In the genomic region with DNA sequence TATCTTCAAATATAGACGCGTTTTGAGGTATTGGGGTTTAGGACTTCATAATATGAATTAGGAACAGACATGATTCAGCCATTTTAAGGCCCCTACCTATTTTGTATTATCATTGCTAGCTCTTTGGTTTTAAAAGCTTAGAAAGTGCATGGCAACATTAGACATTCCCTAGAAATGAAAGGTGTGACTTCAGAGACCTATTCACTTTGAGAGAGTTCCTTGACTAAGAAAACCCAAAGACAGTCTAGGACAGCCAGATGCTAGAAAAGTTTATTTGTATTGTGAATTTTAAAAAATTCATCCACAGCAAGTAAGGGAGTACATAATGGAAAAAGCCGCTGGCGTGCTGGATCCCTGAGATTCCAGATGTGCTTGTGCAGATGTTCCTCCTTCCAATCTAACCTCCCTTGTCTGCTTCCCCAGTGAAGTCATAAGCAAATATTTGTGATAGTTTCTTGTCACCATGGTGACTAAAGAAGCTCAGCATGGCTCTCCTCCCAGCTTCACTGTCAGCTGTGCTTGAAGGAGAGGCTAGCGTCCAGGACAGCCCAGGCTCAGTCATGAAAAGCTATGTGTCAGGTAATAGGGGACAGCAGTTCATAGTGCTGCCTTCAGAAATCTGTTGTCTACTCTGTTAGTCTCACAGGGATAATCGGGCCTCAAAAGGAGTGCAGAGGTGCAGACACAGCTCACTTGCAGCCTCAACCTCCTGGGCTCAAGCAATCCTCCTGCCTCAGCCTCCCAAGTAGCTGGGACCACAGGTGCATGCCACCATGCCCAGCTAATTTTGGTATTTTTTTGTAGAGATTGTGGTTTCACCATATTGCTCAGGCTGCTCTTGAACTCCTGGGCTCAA, we compare ENCODE assay signal across 8 cellular contexts. TPM values are rescaled to one million over a fixed set of nuclear protein-coding genes. Genes with fewer than 3 reads are reported as not detected.
DNase-seq lines count a peak whose midpoint lies in the region; ATAC-seq, FAIRE-seq and TF ChIP-seq lines count a peak whose summit lies in the region.

No MANE protein-coding gene starts in this region.

- intact Hi-C loops in activated CD4-positive, alpha-beta T cell treated with anti-CD3 and anti-CD28 coated beads, Interleukin-2, amount 10 ng/mL, durations not matched to agents 24 days and 14 days (cut with micrococcal nuclease) = no loop called here
- intact Hi-C loops in K562 (cut with micrococcal nuclease) = no loop called here

- peak; percentile 65 for FAIRE-seq in K562 (lab: Jason Lieb, UNC)

- no peak for TF ChIP-seq EP300 in K562 (IDR thresholded peaks at IDR 0.05; ENCODE audit: low read length)

- H3K79me2 ChIP-seq in K562 (ENCODE audit: control insufficient read depth, insufficient read depth, low read length) = peaks cover 92% of the 10 kb centered on the region

- CTCF ChIA-PET in K562 (lab: Yijun Ruan, JAX; ENCODE audit: low intra/inter-chr PET ratio) = no interaction called here

- POLR2A ChIA-PET in K562 (lab: Yijun Ruan, JAX) = interaction anchor here (0.6 to 1.7 kb wide), 11 partner anchors 9 to 494 kb away, joined by 3 to 9 read pairs (median 3); partner anchors contain the start of gene TXLNA

- no peaks in the 10 kb centered on the region for H3K9me1 ChIP-seq in K562 (ENCODE audit: control insufficient read depth, insufficient read depth, low read length)

- WGBS in K562 (ENCODE audit: insufficient coverage, low coverage, missing lambda C conversion rate) = 48% methylated on average over 6 of the region's 6 CpGs

- no peaks in the 10 kb centered on the region for H3K27me3 ChIP-seq in K562 (ENCODE audit: control insufficient read depth in 2 of 2, insufficient read depth in 2 of 2, low read length in 2 of 2)

- no peaks in the 10 kb centered on the region for H3K27me3 Mint-ChIP-seq in activated CD4-positive, alpha-beta T cell treated with anti-CD3 and anti-CD28 coated beads, Interleukin-2, amount 10 ng/mL, durations not matched to agents 24 days and 14 days
- H3K27me3 Mint-ChIP-seq in type B pancreatic cell = no peaks in the 10 kb centered on the region

- no peak overlapping the region for H2AFZ ChIP-seq in K562 (ENCODE audit: low read depth, low read length)

- no peak overlapping the region for H3K4me3 Mint-ChIP-seq in activated CD4-positive, alpha-beta T cell treated with anti-CD3 and anti-CD28 coated beads, Interleukin-2, amount 10 ng/mL, durations not matched to agents 24 days and 14 days
- H3K4me3 Mint-ChIP-seq in type B pancreatic cell = no peak overlapping the region

- H3K4me1 ChIP-seq in K562 (replicated peaks in 1 of 2; ENCODE audit: control insufficient read depth in 2 of 2, insufficient read depth in 2 of 2, low read length in 2 of 2) = peaks cover 0 to 25% of the 10 kb centered on the region in 2 experiments; a peak in 4 of 5 replicates

- H3K36me3 Mint-ChIP-seq in activated CD4-positive, alpha-beta T cell treated with anti-CD3 and anti-CD28 coated beads, Interleukin-2, amount 10 ng/mL, durations not matched to agents 24 days and 14 days (ENCODE audit: low read depth) = peaks cover 32% of the 10 kb centered on the region
- peaks cover 4% of the 10 kb centered on the region for H3K36me3 Mint-ChIP-seq in type B pancreatic cell

- H3K4me3 ChIP-seq in K562 = no peak overlapping the region

- no peak for DNase-seq in activated CD4-positive, alpha-beta T cell treated with anti-CD3 and anti-CD28 coated beads, Interleukin-2, amount 10 ng/mL, durations not matched to agents 24 days and 14 days
- no peak for DNase-seq in activated CD4-positive, alpha-beta T cell treated with anti-CD3 and anti-CD28 coated beads for 4 hours
- DNase-seq in K562 (ENCODE audit: extremely low read depth in 1 of 4, low spot score in 3 of 4) = peak; percentile 51 to 60 (median 57)
- peak; percentile 70 for DNase-seq in islet precursor cell
- DNase-seq in type B pancreatic cell (ENCODE audit: extremely low spot score, unreplicated experiment) = no peak
- no peak for DNase-seq in GDM1 (lab: John Stamatoyannopoulos, UW)
- DNase-seq in activated CD4-positive, alpha-beta T cell treated with anti-CD3 and anti-CD28 coated beads for 48 hours = no peak

- no peaks in the 10 kb centered on the region for H3K9me3 Mint-ChIP-seq in activated CD4-positive, alpha-beta T cell treated with anti-CD3 and anti-CD28 coated beads, Interleukin-2, amount 10 ng/mL, durations not matched to agents 24 days and 14 days
- no peaks in the 10 kb centered on the region for H3K9me3 Mint-ChIP-seq in type B pancreatic cell

- no peak for TF ChIP-seq RAD21 in K562 (CRISPR knock-in tag; conservative IDR thresholded peaks at IDR 0.05 in 1 of 2, IDR thresholded peaks at IDR 0.05 in 1 of 2)

- peak overlapping the region; percentile 36 for H3K27ac Mint-ChIP-seq in activated CD4-positive, alpha-beta T cell treated with anti-CD3 and anti-CD28 coated beads, Interleukin-2, amount 10 ng/mL, durations not matched to agents 24 days and 14 days
- peak overlapping the region; percentile 85 for H3K27ac Mint-ChIP-seq in type B pancreatic cell

- H4K20me1 ChIP-seq in K562 (replicated peaks; ENCODE audit: control insufficient read depth, insufficient read depth, low read length) = no peaks in the 10 kb centered on the region

- no TSS peak for BruUV-seq in K562 (replicated peaks; lab: Mats Ljungman, UMichigan)

- TF ChIP-seq CTCF in K562 (IDR thresholded peaks at IDR 0.05 in 2 of 3, conservative IDR thresholded peaks at IDR 0.05 in 1 of 3; ENCODE audit: insufficient read depth in 2 of 3, low read depth in 1 of 3, low read length in 3 of 3) = no peak
- TF ChIP-seq CTCF in type B pancreatic cell (conservative IDR thresholded peaks at IDR 0.05) = no peak

- 0 out of 3 replicates have a peak, but pooled peaks cover 6% of the 10 kb centered on the region for H3K36me3 ChIP-seq in K562 (ENCODE audit: control insufficient read depth, insufficient read depth, low read length)

- peaks cover 34% of the 10 kb centered on the region for H3K4me1 Mint-ChIP-seq in activated CD4-positive, alpha-beta T cell treated with anti-CD3 and anti-CD28 coated beads, Interleukin-2, amount 10 ng/mL, durations not matched to agents 24 days and 14 days
- peaks cover 22% of the 10 kb centered on the region for H3K4me1 Mint-ChIP-seq in type B pancreatic cell (ENCODE audit: unreplicated experiment)

- H3K4me2 ChIP-seq in K562 (ENCODE audit: insufficient read depth, low read length) = no peak overlapping the region

- peaks cover 3% of the 10 kb centered on the region; the same call in 1 of the 2 replicates for H3K9me3 ChIP-seq in K562 (replicated peaks; ENCODE audit: control insufficient read depth, insufficient read depth, low read depth, low read length)

- TF ChIP-seq POLR2A in K562 (conservative IDR thresholded peaks at IDR 0.05) = no peak

- H3K9ac ChIP-seq in K562 (ENCODE audit: insufficient read depth in 1 of 2, low read depth in 2 of 2, low read length in 2 of 2) = peak overlapping the region; percentile 4 to 21; a peak in 2 of 4 replicates

- peak; percentile 78 for ATAC-seq in K562
- no peak for ATAC-seq in GM18858 (IDR thresholded peaks at IDR 0.05; ENCODE audit: unreplicated experiment)

- in situ Hi-C loops in K562 (cut with MboI) = no loop called here

- H3K27ac ChIP-seq in K562 (ENCODE audit: extremely low read depth, low read depth, low read length) = peak overlapping the region; percentile 8; the same call in 1 of the 3 replicates

RNA-seq across cellular contexts. Expression of gene KPNA6, which starts 34.8 kb away (rescaled TPM):
- 79.4 and 87.6 TPM in 2 replicates for total RNA-seq in activated CD4-positive, alpha-beta T cell treated with anti-CD3 and anti-CD28 coated beads, Interleukin-2, amount 10 ng/mL, durations not matched to agents 24 days and 14 days
- 44.4 and 59.0 TPM in 2 replicates for total RNA-seq in K562 (2011; cell fraction: chromatin; rRNA removed; ENCODE audit: low replicate concordance)
- total RNA-seq in K562 (2011; cell fraction: nucleolus; rRNA removed) = 21.2 and 22.4 TPM in 2 replicates
- 36.6 and 51.3 TPM in 2 replicates for total RNA-seq in K562 (2011; cell fraction: nucleoplasm; rRNA removed)
- 20.1 and 26.7 TPM in 2 replicates for total RNA-seq in K562 (2014; rRNA removed)
- 42.5 and 50.0 TPM in 2 replicates for total RNA-seq in K562 (2014; rRNA removed; fragmentation: Illumina TruSeq; extraction: Trizol)
- 36.9 and 38.9 TPM in 2 replicates for total RNA-seq in K562 (2015; rRNA removed; fragmentation: Illumina TruSeq; extraction: Trizol)
- total RNA-seq in K562 (2021) = 54.6 and 57.9 TPM in 2 replicates
- 36.6 and 41.6 TPM in 2 replicates for polyA plus RNA-seq in K562 (2011; rRNA removed)
- 18.7 and 33.1 TPM in 2 replicates for polyA plus RNA-seq in K562 (2011; cell fraction: cytosol; rRNA removed)
- 17.1 and 19.8 TPM in 2 replicates for polyA plus RNA-seq in K562 (2011; cell fraction: nucleus; rRNA removed)
- polyA plus RNA-seq in K562 (2012) = 15.1 and 15.2 TPM in 2 replicates
- polyA plus RNA-seq in K562 (2014; fragmentation: Illumina TruSeq; extraction: Trizol) = 26.6 and 30.0 TPM in 2 replicates
- polyA plus RNA-seq in K562 (2014; fragmentation: Nextera tagmentation; extraction: Ambion mirVana) = 10 to 100 TPM; 24.8 to 32.2 TPM
- 27.6 and 32.2 TPM in 2 replicates for polyA plus RNA-seq in K562 (2014; rRNA removed)
- polyA minus RNA-seq in K562 (2011; rRNA and poly(A)+ RNA removed) = 47.4 and 66.2 TPM in 2 replicates
- polyA minus RNA-seq in K562 (2011; cell fraction: cytosol; rRNA and poly(A)+ RNA removed) = 27.6 and 34.9 TPM in 2 replicates
- 8.8 and 20.9 TPM in 2 replicates for polyA minus RNA-seq in K562 (2011; cell fraction: nucleus; rRNA and poly(A)+ RNA removed)
- total RNA-seq in type B pancreatic cell (ENCODE audit: low replicate concordance) = 76.2 and 85.1 TPM in 2 replicates

RNA-seq across cellular contexts. Expression of gene TXLNA, which starts 36.8 kb away (rescaled TPM):
- 105 and 106 TPM in 2 replicates for total RNA-seq in activated CD4-positive, alpha-beta T cell treated with anti-CD3 and anti-CD28 coated beads, Interleukin-2, amount 10 ng/mL, durations not matched to agents 24 days and 14 days
- 55.3 and 89.3 TPM in 2 replicates for total RNA-seq in K562 (2011; cell fraction: chromatin; rRNA removed; ENCODE audit: low replicate concordance)
- 49.7 and 53.2 TPM in 2 replicates for total RNA-seq in K562 (2011; cell fraction: nucleolus; rRNA removed)
- total RNA-seq in K562 (2011; cell fraction: nucleoplasm; rRNA removed) = 72.7 and 98.9 TPM in 2 replicates
- 38.6 and 51.4 TPM in 2 replicates for total RNA-seq in K562 (2014; rRNA removed)
- total RNA-seq in K562 (2014; rRNA removed; fragmentation: Illumina TruSeq; extraction: Trizol) = 33.0 and 33.5 TPM in 2 replicates
- 46.4 TPM in 2 replicates for total RNA-seq in K562 (2015; rRNA removed; fragmentation: Illumina TruSeq; extraction: Trizol)
- 50.2 and 54.5 TPM in 2 replicates for total RNA-seq in K562 (2021)
- 39.3 and 42.9 TPM in 2 replicates for polyA plus RNA-seq in K562 (2011; rRNA removed)
- polyA plus RNA-seq in K562 (2011; cell fraction: cytosol; rRNA removed) = 33.2 and 42.7 TPM in 2 replicates
- 124 and 140 TPM in 2 replicates for polyA plus RNA-seq in K562 (2011; cell fraction: nucleus; rRNA removed)
- 29.5 and 40.7 TPM in 2 replicates for polyA plus RNA-seq in K562 (2012)
- polyA plus RNA-seq in K562 (2014; fragmentation: Illumina TruSeq; extraction: Trizol) = 39.4 and 40.9 TPM in 2 replicates
- polyA plus RNA-seq in K562 (2014; fragmentation: Nextera tagmentation; extraction: Ambion mirVana) = 10 to 100 TPM in 1 of 2 experiments, 1 to 10 TPM in 1; 9.2 to 15.2 TPM
- 43.6 and 46.7 TPM in 2 replicates for polyA plus RNA-seq in K562 (2014; rRNA removed)
- polyA minus RNA-seq in K562 (2011; rRNA and poly(A)+ RNA removed) = 30.3 and 32.5 TPM in 2 replicates
- polyA minus RNA-seq in K562 (2011; cell fraction: cytosol; rRNA and poly(A)+ RNA removed) = 19.4 and 20.2 TPM in 2 replicates
- polyA minus RNA-seq in K562 (2011; cell fraction: nucleus; rRNA and poly(A)+ RNA removed) = 13.7 and 22.8 TPM in 2 replicates
- 54.0 and 60.4 TPM in 2 replicates for total RNA-seq in type B pancreatic cell (ENCODE audit: low replicate concordance)

RNA-seq across cellular contexts. Expression of gene CCDC28B, which starts 57.7 kb away (rescaled TPM):
- total RNA-seq in activated CD4-positive, alpha-beta T cell treated with anti-CD3 and anti-CD28 coated beads, Interleukin-2, amount 10 ng/mL, durations not matched to agents 24 days and 14 days = 37.1 and 38.1 TPM in 2 replicates
- 11.5 and 23.4 TPM in 2 replicates for total RNA-seq in K562 (2011; cell fraction: chromatin; rRNA removed; ENCODE audit: low replicate concordance)
- total RNA-seq in K562 (2011; cell fraction: nucleolus; rRNA removed) = 20.0 and 22.0 TPM in 2 replicates
- total RNA-seq in K562 (2011; cell fraction: nucleoplasm; rRNA removed) = 16.6 and 19.8 TPM in 2 replicates
- total RNA-seq in K562 (2014; rRNA removed) (51.9 and 59.5 TPM in 2 replicates), K562 (2014; rRNA removed; fragmentation: Illumina TruSeq; extraction: Trizol) (14.3 and 17.3 TPM in 2 replicates), K562 (2015; rRNA removed; fragmentation: Illumina TruSeq; extraction: Trizol) (42.2 and 44.4 TPM in 2 replicates), K562 (2021) (48.0 and 50.6 TPM in 2 replicates), type B pancreatic cell (ENCODE audit: low replicate concordance) (15.8 and 19.6 TPM in 2 replicates)
- polyA plus RNA-seq in K562 (2011; rRNA removed) (29.3 and 29.4 TPM in 2 replicates), K562 (2014; fragmentation: Illumina TruSeq; extraction: Trizol) (31.7 and 45.4 TPM in 2 replicates), K562 (2014; fragmentation: Nextera tagmentation; extraction: Ambion mirVana) (10 to 100 TPM in 1 of 2 experiments, 1 to 10 TPM in 1; 5.7 to 14.5 TPM), K562 (2014; rRNA removed) (54.5 and 56.6 TPM in 2 replicates)
- 38.3 and 45.4 TPM in 2 replicates for polyA plus RNA-seq in K562 (2011; cell fraction: cytosol; rRNA removed)
- polyA plus RNA-seq in K562 (2011; cell fraction: nucleus; rRNA removed) = 22.5 and 26.4 TPM in 2 replicates
- polyA plus RNA-seq in K562 (2012) = 44.3 and 77.3 TPM in 2 replicates
- 15.4 and 16.3 TPM in 2 replicates for polyA minus RNA-seq in K562 (2011; rRNA and poly(A)+ RNA removed)
- 16.2 and 17.0 TPM in 2 replicates for polyA minus RNA-seq in K562 (2011; cell fraction: cytosol; rRNA and poly(A)+ RNA removed)
- polyA minus RNA-seq in K562 (2011; cell fraction: nucleus; rRNA and poly(A)+ RNA removed) = 7.1 and 7.9 TPM in 2 replicates

Comparison
In these comparisons a context has a peak if more than half of its experiments do, and no peak if none do; other contexts are left out.
1. DNase-seq: peak in K562 (4 of 4) and islet precursor cell (single experiment); none in activated CD4-positive, alpha-beta T cell treated with anti-CD3 and anti-CD28 coated beads, Interleukin-2, amount 10 ng/mL, durations not matched to agents 24 days and 14 days (single experiment), activated CD4-positive, alpha-beta T cell treated with anti-CD3 and anti-CD28 coated beads for 4 hours (0 of 2), type B pancreatic cell (single experiment), GDM1 (single experiment) and activated CD4-positive, alpha-beta T cell treated with anti-CD3 and anti-CD28 coated beads for 48 hours (single experiment).